9 cellular contexts compared by ENCODE assay signal in the genomic region with DNA sequence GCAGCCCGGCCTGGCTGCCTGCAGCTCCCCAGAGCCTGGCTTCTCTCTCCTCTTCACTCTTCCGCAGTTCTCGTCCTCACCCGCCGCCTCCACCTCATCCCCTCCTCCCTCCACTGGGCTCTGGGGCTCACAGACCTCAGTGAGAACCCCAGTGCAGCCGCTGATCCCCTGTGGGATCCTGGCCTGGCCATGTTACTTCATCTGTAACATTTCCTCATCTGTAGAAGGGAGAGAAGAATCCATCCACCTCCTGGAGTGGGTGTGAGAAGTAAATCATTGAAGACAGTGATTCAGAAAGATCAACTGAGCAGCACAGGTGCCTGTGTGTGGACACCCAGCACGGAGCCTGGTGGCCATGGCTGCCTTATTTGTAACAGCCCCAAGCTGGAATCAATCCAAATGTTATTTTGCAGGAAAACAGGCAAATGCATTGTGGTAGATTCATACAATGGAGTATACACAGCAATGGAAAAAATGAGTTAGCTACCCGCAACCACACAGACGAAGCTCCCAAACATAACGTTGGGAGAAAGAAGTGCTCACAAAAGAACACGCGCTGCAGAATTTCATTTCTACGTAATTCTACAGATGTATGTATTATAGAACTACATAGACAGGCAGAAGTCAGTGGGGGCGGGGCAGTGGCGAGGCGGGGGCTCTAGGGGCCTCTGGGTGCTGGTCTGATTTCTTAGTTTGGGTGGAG. TPM values are rescaled to one million over a fixed set of nuclear protein-coding genes. Genes with fewer than 3 reads are reported as not detected.
DNase-seq lines count a peak whose midpoint lies in the region; ATAC-seq and TF ChIP-seq lines count a peak whose summit lies in the region.
"Had no signal": no experiment of that assay in that cellular context is flagged by ENCODE, and none has a peak within 500 bp of the region (broad histone marks: within the 10 kb centered on the region; RNA-seq: fewer than 3 reads in every experiment).

No MANE protein-coding gene starts in this region.

- H3K27me3 Mint-ChIP-seq in MCF 10A (ENCODE audit: insufficient read depth, unreplicated experiment), result no peaks in the 10 kb centered on the region
- no peaks in the 10 kb centered on the region for H3K27me3 Mint-ChIP-seq in activated CD4-positive, alpha-beta memory T cell treated with anti-CD3 and anti-CD28 coated beads, Interleukin-2, amount 10 ng/mL, durations not matched to agents 7 days and 5 days
- H3K27me3 Mint-ChIP-seq in immature natural killer cell (ENCODE audit: low read depth in 3 of 3), result peaks cover 8 to 35% (median 34%) of the 10 kb centered on the region in 3 donors

- TF ChIP-seq CTCF in MCF 10A (IDR thresholded peaks at IDR 0.05; ENCODE audit: unreplicated experiment), result no peak
- no peak for TF ChIP-seq CTCF in breast epithelium (IDR thresholded peaks at IDR 0.05)
- TF ChIP-seq CTCF in tibial nerve (IDR thresholded peaks at IDR 0.05), result no peak

- H3K9me3 Mint-ChIP-seq in MCF 10A (ENCODE audit: unreplicated experiment) (no peaks in the 10 kb centered on the region), immature natural killer cell (no peaks in the 10 kb centered on the region)
- H3K9me3 Mint-ChIP-seq in activated CD4-positive, alpha-beta memory T cell treated with anti-CD3 and anti-CD28 coated beads, Interleukin-2, amount 10 ng/mL, durations not matched to agents 7 days and 5 days, result no peaks in the 10 kb centered on the region

- peak; percentile 20 for DNase-seq in MCF 10A (ENCODE audit: unreplicated experiment)
- DNase-seq in breast epithelium (ENCODE audit: low spot score in 2 of 2), result no peak
- peak; percentile 48 for DNase-seq in activated CD4-positive, alpha-beta memory T cell treated with anti-CD3 and anti-CD28 coated beads, Interleukin-2, amount 10 ng/mL, durations not matched to agents 7 days and 5 days
- peak in 1 of 3 donors; percentile 28 for DNase-seq in immature natural killer cell
- DNase-seq in tibial nerve (ENCODE audit: low spot score in 2 of 2), result no peak
- DNase-seq in OCI-M2 (lab: John Stamatoyannopoulos, UW; ENCODE audit: unreplicated experiment), result no peak
- DNase-seq in dedifferentiated amniotic fluid mesenchymal stem cell (ENCODE audit: extremely low spot score), result no peak

- H3K4me3 Mint-ChIP-seq in MCF 10A (ENCODE audit: unreplicated experiment) (no peak overlapping the region), immature natural killer cell (peak overlapping the region; percentile 62 to 88 (median 83))
- peak overlapping the region; percentile 75 for H3K4me3 Mint-ChIP-seq in activated CD4-positive, alpha-beta memory T cell treated with anti-CD3 and anti-CD28 coated beads, Interleukin-2, amount 10 ng/mL, durations not matched to agents 7 days and 5 days

- H3K36me3 ChIP-seq in breast epithelium, result no peaks in the 10 kb centered on the region
- H3K36me3 ChIP-seq in tibial nerve, result no peaks in the 10 kb centered on the region

- BruUV-seq in MCF 10A (replicated peaks; lab: Mats Ljungman, UMichigan), result no TSS peak

- ATAC-seq in HG02938 (IDR thresholded peaks at IDR 0.05; ENCODE audit: unreplicated experiment), result no peak

- H3K27me3 ChIP-seq in breast epithelium, result no peaks in the 10 kb centered on the region
- H3K27me3 ChIP-seq in tibial nerve, result no peaks in the 10 kb centered on the region

- H3K9me3 ChIP-seq in breast epithelium (no peaks in the 10 kb centered on the region), tibial nerve (no peaks in the 10 kb centered on the region)

- H3K27ac Mint-ChIP-seq in MCF 10A (ENCODE audit: low read depth, unreplicated experiment) (peak overlapping the region; percentile 97), immature natural killer cell (peak overlapping the region; percentile 95 to 100 (median 98))
- H3K27ac Mint-ChIP-seq in activated CD4-positive, alpha-beta memory T cell treated with anti-CD3 and anti-CD28 coated beads, Interleukin-2, amount 10 ng/mL, durations not matched to agents 7 days and 5 days, result peak overlapping the region; percentile 91

- peaks cover 32% of the 10 kb centered on the region for H3K4me1 Mint-ChIP-seq in MCF 10A (ENCODE audit: insufficient read depth, unreplicated experiment)
- peaks cover 99% of the 10 kb centered on the region for H3K4me1 Mint-ChIP-seq in activated CD4-positive, alpha-beta memory T cell treated with anti-CD3 and anti-CD28 coated beads, Interleukin-2, amount 10 ng/mL, durations not matched to agents 7 days and 5 days
- H3K4me1 Mint-ChIP-seq in immature natural killer cell, result peaks cover 99 to 100% of the 10 kb centered on the region in 2 donors

- H3K4me1 ChIP-seq in breast epithelium, result no peaks in the 10 kb centered on the region
- H3K4me1 ChIP-seq in tibial nerve, result peaks cover 0 to 90% (median 31%) of the 10 kb centered on the region in 4 donors

- H3K36me3 Mint-ChIP-seq in MCF 10A (ENCODE audit: insufficient read depth, unreplicated experiment), result no peaks in the 10 kb centered on the region
- peaks cover 66% of the 10 kb centered on the region for H3K36me3 Mint-ChIP-seq in activated CD4-positive, alpha-beta memory T cell treated with anti-CD3 and anti-CD28 coated beads, Interleukin-2, amount 10 ng/mL, durations not matched to agents 7 days and 5 days (ENCODE audit: low read depth)
- H3K36me3 Mint-ChIP-seq in immature natural killer cell, result peaks cover 0 to 13% (median 4%) of the 10 kb centered on the region in 3 donors

- TF ChIP-seq POLR2A in breast epithelium (IDR thresholded peaks at IDR 0.05), result no peak
- no peak for TF ChIP-seq POLR2A in tibial nerve (IDR thresholded peaks at IDR 0.05)

- intact Hi-C loops in MCF 10A (cut with micrococcal nuclease) (no loop called here), breast epithelium (cut with DNase I; ENCODE audit: low total_unique reads) (no loop called here)

- POLR2A ChIA-PET in MCF 10A (lab: Yijun Ruan, JAX), result interaction anchor here (0.6 to 1.8 kb wide), 5 partner anchors 8 to 1600 kb away, joined by 3 to 7 read pairs (median 3); no protein-coding TSS in a partner anchor
- POLR2A ChIA-PET in activated CD4-positive, alpha-beta memory T cell treated with anti-CD3 and anti-CD28 coated beads, Interleukin-2, amount 10 ng/mL, durations not matched to agents 7 days and 5 days (lab: Charles Lee), result interaction anchor here (0.5 to 11.3 kb wide), 7 partner anchors 9 to 1192 kb away, joined by 3 to 341 read pairs (median 8); partner anchors contain the start of gene LAPTM5

- CTCF ChIA-PET in MCF 10A (lab: Yijun Ruan, JAX), result interaction anchor here (0.7 to 1.6 kb wide), 6 partner anchors 9 to 37 kb away, joined by 3 to 11 read pairs (median 3); partner anchors contain the start of gene LAPTM5
- CTCF ChIA-PET in activated CD4-positive, alpha-beta memory T cell treated with anti-CD3 and anti-CD28 coated beads, Interleukin-2, amount 10 ng/mL, durations not matched to agents 7 days and 5 days (lab: Charles Lee), result interaction anchor here (0.8 to 3.4 kb wide), 5 partner anchors 10 to 34 kb away, joined by 3 to 22 read pairs (median 5); partner anchors contain the start of gene MATN1

- peak; percentile 28 to 57 for TF ChIP-seq EP300 in tibial nerve (IDR thresholded peaks at IDR 0.05)

- H3K27ac ChIP-seq in breast epithelium (peak overlapping the region in 1 of 2 donors; percentile 55), tibial nerve (peak overlapping the region in 3 of 4 donors; percentile 64 to 73 (median 72))
- H3K27ac ChIP-seq: SK-N-MC had no signal

- 37 to 40% methylated on average over 16 of the region's 16 CpGs for WGBS in tibial nerve, 2 donors

- H3K4me3 ChIP-seq in breast epithelium (no peak overlapping the region), tibial nerve (no peak overlapping the region)
- H3K4me3 ChIP-seq: SK-N-MC had no signal

RNA-seq across cellular contexts. Expression of gene LAPTM5, which starts 8.7 kb away (rescaled TPM):
- total RNA-seq in MCF 10A (2022), result 15.9 and 21.6 TPM in 2 replicates
- total RNA-seq in breast epithelium, result 100 to 1,000 TPM in 1 of 3 donors, 10 to 100 TPM in 2; 41.3 to 130 (median 70.1) TPM
- 100 to 1,000 TPM; 481 to 482 TPM for total RNA-seq in activated CD4-positive, alpha-beta memory T cell treated with anti-CD3 and anti-CD28 coated beads, Interleukin-2, amount 10 ng/mL, durations not matched to agents 7 days and 5 days
- 100 to 1,000 TPM; 464 to 744 (median 541) TPM for polyA plus RNA-seq in immature natural killer cell
- total RNA-seq in tibial nerve, result 10 to 100 TPM; 21.1 to 67.8 (median 43.1) TPM

RNA-seq across cellular contexts. Expression of gene MATN1, which starts 25.5 kb away (rescaled TPM):
- total RNA-seq in MCF 10A (2022) (0.32 and 0.47 TPM in 2 replicates), breast epithelium (not detected), tibial nerve (not detected)
- not detected for total RNA-seq in activated CD4-positive, alpha-beta memory T cell treated with anti-CD3 and anti-CD28 coated beads, Interleukin-2, amount 10 ng/mL, durations not matched to agents 7 days and 5 days
- polyA plus RNA-seq in immature natural killer cell, result not detected

Comparison
In these comparisons a context has a peak if more than half of its experiments do, and no peak if none do; other contexts are left out.
1. DNase-seq: peak in MCF 10A (single experiment) and activated CD4-positive, alpha-beta memory T cell treated with anti-CD3 and anti-CD28 coated beads, Interleukin-2, amount 10 ng/mL, durations not matched to agents 7 days and 5 days (single experiment); none in breast epithelium (0 of 2), tibial nerve (0 of 2), OCI-M2 (single experiment) and dedifferentiated amniotic fluid mesenchymal stem cell (single experiment).
2. Peak in every context shown above with its lines, with median percentiles within 50 percentile points of each other: H3K27ac Mint-ChIP-seq.